ENCODE assay signal across 25 cellular contexts in genomic region chr4:184674011-184674410, GRCh38.
"Had no signal": no experiment of that assay in that cellular context is flagged by ENCODE, and none has a peak within 500 bp of the region (broad histone marks: within the 10 kb centered on the region; RNA-seq: fewer than 3 reads in every experiment).

No MANE protein-coding gene starts in this region.

- H3K27me3 ChIP-seq: adrenal gland, MG63, Peyer's patch, SJSA1 had no signal

- H3K27me3 Mint-ChIP-seq: activated B cell treated with CpG ODN at 0.5 μM for 24 hours; activated naive CD8-positive, alpha-beta T cell treated with anti-CD3 and anti-CD28 coated beads for 36 hours; T-helper 17 cell had no signal

- H3K4me3 Mint-ChIP-seq: activated B cell treated with CpG ODN at 0.5 μM for 24 hours; activated naive CD4-positive, alpha-beta T cell treated with anti-CD3 and anti-CD28 coated beads for 36 hours; activated naive CD8-positive, alpha-beta T cell treated with anti-CD3 and anti-CD28 coated beads for 36 hours; activated T-cell treated with anti-CD3 and anti-CD28 coated beads, Interleukin-2, amount 50 U/mL, for 4 hours; T-helper 17 cell had no signal

- H3K27ac Mint-ChIP-seq: activated B cell treated with CpG ODN at 0.5 μM for 24 hours; activated naive CD4-positive, alpha-beta T cell treated with anti-CD3 and anti-CD28 coated beads for 36 hours; activated naive CD8-positive, alpha-beta T cell treated with anti-CD3 and anti-CD28 coated beads for 36 hours; T-helper 17 cell had no signal

- H3K9me3 ChIP-seq: adrenal gland, MG63, Peyer's patch, SJSA1 had no signal

- H3K9me3 Mint-ChIP-seq: activated B cell treated with CpG ODN at 0.5 μM for 24 hours; activated naive CD4-positive, alpha-beta T cell treated with anti-CD3 and anti-CD28 coated beads for 36 hours; activated naive CD8-positive, alpha-beta T cell treated with anti-CD3 and anti-CD28 coated beads for 36 hours; activated T-cell treated with anti-CD3 and anti-CD28 coated beads, Interleukin-2, amount 50 U/mL, for 4 hours had no signal

- H3K4me1 Mint-ChIP-seq: activated B cell treated with CpG ODN at 0.5 μM for 24 hours had no signal

- H3K27ac ChIP-seq: adrenal gland, KMS-11, Peyer's patch, SJSA1 had no signal

- ATAC-seq: activated T-cell treated with anti-CD3 and anti-CD28 coated beads, Interleukin-2, amount 50 U/mL, for 4 hours; T-helper 17 cell had no signal

- H3K4me3 ChIP-seq: adrenal gland, MG63, Peyer's patch, SJSA1 had no signal

- DNase-seq: activated B cell treated with CpG ODN at 0.5 μM for 24 hours; activated CD4-positive, alpha-beta T cell treated with anti-CD3 and anti-CD28 coated beads for 1 hour; activated CD8-positive, alpha-beta memory T cell treated with anti-CD3 and anti-CD28 coated beads for 24 hours; activated effector memory CD4-positive, alpha-beta T cell treated with anti-CD3 and anti-CD28 coated beads, Interleukin-2, amount 50 U/mL, for 16 hours; activated naive CD4-positive, alpha-beta T cell treated with anti-CD3 and anti-CD28 coated beads for 36 hours; activated naive CD8-positive, alpha-beta T cell treated with anti-CD3 and anti-CD28 coated beads for 36 hours; activated T-cell treated with anti-CD3 and anti-CD28 coated beads, Interleukin-2, amount 50 U/mL, for 4 hours; adrenal gland; anterior cingulate cortex; central memory CD4-positive, alpha-beta T cell; MG63; MV-4-11; NCI-H1092 treated with DMSO at 0.1 percent for 48 hours; NCI-H1436; NCI-H187; NCI-H2081; NCI-H510A treated with DMSO at 0.1 percent for 48 hours; NCI-H69; NK-92 treated with Interleukin-12 subunit alpha and Interleukin-12 subunit beta, amount 100 ng/mL, for 24 hours; Peyer's patch; SHP77; T-helper 17 cell; T-helper 9 cell had no signal
